ENCODE assay signal across 1 cellular context in the genomic region with DNA sequence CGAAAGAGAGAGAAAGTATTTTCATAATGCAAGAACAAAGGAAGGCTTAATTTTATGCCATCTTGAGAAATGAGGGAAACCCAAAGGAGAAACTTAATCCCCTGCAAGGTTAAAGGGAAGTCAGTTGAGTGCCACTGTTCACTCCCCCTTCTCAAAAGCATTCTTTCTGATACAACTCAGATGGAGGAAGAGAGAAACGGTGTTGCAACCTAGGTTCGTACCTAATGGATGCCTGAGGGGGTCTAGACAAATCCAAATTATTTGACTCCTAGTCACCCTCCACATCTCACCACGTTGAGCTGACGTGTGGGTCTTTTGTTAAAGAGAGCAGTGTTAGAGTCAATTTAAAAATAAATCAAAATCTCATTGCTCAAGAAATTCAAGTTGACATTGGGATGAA.
TF ChIP-seq lines count a peak whose summit lies in the region.

No MANE protein-coding gene starts in this region.

TF ChIP-seq in GM23338, 12 proteins besides CTCF, POLR2A, EP300 and RAD21 (continued from another document):
- TF ChIP-seq, protein P1, sequence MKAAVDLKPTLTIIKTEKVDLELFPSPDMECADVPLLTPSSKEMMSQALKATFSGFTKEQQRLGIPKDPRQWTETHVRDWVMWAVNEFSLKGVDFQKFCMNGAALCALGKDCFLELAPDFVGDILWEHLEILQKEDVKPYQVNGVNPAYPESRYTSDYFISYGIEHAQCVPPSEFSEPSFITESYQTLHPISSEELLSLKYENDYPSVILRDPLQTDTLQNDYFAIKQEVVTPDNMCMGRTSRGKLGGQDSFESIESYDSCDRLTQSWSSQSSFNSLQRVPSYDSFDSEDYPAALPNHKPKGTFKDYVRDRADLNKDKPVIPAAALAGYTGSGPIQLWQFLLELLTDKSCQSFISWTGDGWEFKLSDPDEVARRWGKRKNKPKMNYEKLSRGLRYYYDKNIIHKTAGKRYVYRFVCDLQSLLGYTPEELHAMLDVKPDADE (IDR thresholded peaks at IDR 0.05) = no peak
TF ChIP-seq in GM23338: peak in this region for 0.
